In genomic region chr11:116918925-116919653, GRCh38 we compare ENCODE assay signal across 17 cellular contexts.
"Had no signal": no experiment of that assay in that cellular context is flagged by ENCODE, and none has a peak within 500 bp of the region (broad histone marks: within the 10 kb centered on the region; RNA-seq: fewer than 3 reads in every experiment).

No MANE protein-coding gene starts in this region.

- H3K27ac Mint-ChIP-seq: activated B cell treated with CpG ODN at 0.5 μM for 24 hours; activated CD4-positive, alpha-beta memory T cell treated with anti-CD3 and anti-CD28 coated beads, Interleukin-2, amount 10 ng/mL, durations not matched to agents 7 days and 5 days; activated CD8-positive, alpha-beta memory T cell treated with anti-CD3 and anti-CD28 coated beads, Interleukin-2, amount 10 ng/mL, durations not matched to agents 7 days and 5 days; activated naive CD8-positive, alpha-beta T cell treated with anti-CD3 and anti-CD28 coated beads, Interleukin-2, amount 10 ng/mL, durations not matched to agents 7 days and 5 days; brain; type B pancreatic cell had no signal

- H3K36me3 ChIP-seq: ovary had no signal

- H3K27ac ChIP-seq: ovary, right lobe of liver, testis had no signal

- H3K4me1 Mint-ChIP-seq: brain had no signal

- H3K4me3 Mint-ChIP-seq: activated B cell treated with CpG ODN at 0.5 μM for 24 hours; activated CD4-positive, alpha-beta memory T cell treated with anti-CD3 and anti-CD28 coated beads, Interleukin-2, amount 10 ng/mL, durations not matched to agents 7 days and 5 days; activated CD8-positive, alpha-beta memory T cell treated with anti-CD3 and anti-CD28 coated beads, Interleukin-2, amount 10 ng/mL, durations not matched to agents 7 days and 5 days; activated naive CD8-positive, alpha-beta T cell treated with anti-CD3 and anti-CD28 coated beads, Interleukin-2, amount 10 ng/mL, durations not matched to agents 7 days and 5 days; brain; naive thymus-derived CD4-positive, alpha-beta T cell; type B pancreatic cell had no signal

- H3K27me3 Mint-ChIP-seq: activated B cell treated with CpG ODN at 0.5 μM for 24 hours; activated CD4-positive, alpha-beta memory T cell treated with anti-CD3 and anti-CD28 coated beads, Interleukin-2, amount 10 ng/mL, durations not matched to agents 7 days and 5 days; activated CD8-positive, alpha-beta memory T cell treated with anti-CD3 and anti-CD28 coated beads, Interleukin-2, amount 10 ng/mL, durations not matched to agents 7 days and 5 days; activated naive CD8-positive, alpha-beta T cell treated with anti-CD3 and anti-CD28 coated beads, Interleukin-2, amount 10 ng/mL, durations not matched to agents 7 days and 5 days; brain; naive thymus-derived CD4-positive, alpha-beta T cell; type B pancreatic cell had no signal

- H3K9me3 Mint-ChIP-seq: activated B cell treated with CpG ODN at 0.5 μM for 24 hours; activated CD4-positive, alpha-beta memory T cell treated with anti-CD3 and anti-CD28 coated beads, Interleukin-2, amount 10 ng/mL, durations not matched to agents 7 days and 5 days; activated naive CD8-positive, alpha-beta T cell treated with anti-CD3 and anti-CD28 coated beads, Interleukin-2, amount 10 ng/mL, durations not matched to agents 7 days and 5 days; brain; naive thymus-derived CD4-positive, alpha-beta T cell; type B pancreatic cell had no signal

- H3K27me3 ChIP-seq: ovary, right lobe of liver, testis had no signal

- ATAC-seq: activated CD8-positive, alpha-beta memory T cell treated with anti-CD3 and anti-CD28 coated beads, Interleukin-2, amount 10 ng/mL, durations not matched to agents 7 days and 5 days; left lobe of liver; naive thymus-derived CD4-positive, alpha-beta T cell had no signal

- DNase-seq: activated B cell treated with CpG ODN at 0.5 μM for 24 hours; activated CD4-positive, alpha-beta memory T cell treated with anti-CD3 and anti-CD28 coated beads, Interleukin-2, amount 10 ng/mL, durations not matched to agents 7 days and 5 days; activated CD4-positive, alpha-beta T cell treated with anti-CD3 and anti-CD28 coated beads for 48 hours; activated CD8-positive, alpha-beta memory T cell treated with anti-CD3 and anti-CD28 coated beads, Interleukin-2, amount 10 ng/mL, durations not matched to agents 7 days and 5 days; activated naive CD8-positive, alpha-beta T cell treated with anti-CD3 and anti-CD28 coated beads, Interleukin-2, amount 10 ng/mL, durations not matched to agents 7 days and 5 days; amygdala; effector memory CD4-positive, alpha-beta T cell; naive thymus-derived CD4-positive, alpha-beta T cell; ovary; right lobe of liver; small intestine; stimulated activated CD4-positive, alpha-beta T cell treated with anti-CD3 and anti-CD28 coated beads, Interleukin-15, amount 100 ng/mL, for 24 hours; stimulated activated CD4-positive, alpha-beta T cell treated with anti-CD3 and anti-CD28 coated beads, Interleukin-2, amount 100 ng/mL, for 48 hours; testis had no signal

- H3K4me3 ChIP-seq: ovary, right lobe of liver, testis had no signal

- H3K9me3 ChIP-seq: ovary, right lobe of liver, testis had no signal

- H3K4me1 ChIP-seq: right lobe of liver, testis had no signal
